In genomic region chr5:136013559-136013958, GRCh38 we compare ENCODE assay signal across 2 cellular contexts.
TF ChIP-seq lines count a peak whose summit lies in the region.

No MANE protein-coding gene starts in this region.

TF ChIP-seq in A549, 52 proteins besides CTCF, POLR2A, EP300 and RAD21:
- TF ChIP-seq HOXB13 (CRISPR knock-in tag; IDR thresholded peaks at IDR 0.05; ENCODE audit: low read depth) (no peak), SREBF2 (IDR thresholded peaks at IDR 0.05) (no peak), PHF8 (IDR thresholded peaks at IDR 0.05; ENCODE audit: borderline replicate concordance, low read depth) (no peak), RFX5 (IDR thresholded peaks at IDR 0.05) (no peak), CBX2 (IDR thresholded peaks at IDR 0.05; ENCODE audit: borderline replicate concordance, low read depth) (no peak), RNF2 (IDR thresholded peaks at IDR 0.05; ENCODE audit: borderline replicate concordance, low read depth) (no peak), KDM5A (IDR thresholded peaks at IDR 0.05) (no peak), CEBPB (IDR thresholded peaks at IDR 0.05) (no peak), NPAS2 (CRISPR knock-in tag; IDR thresholded peaks at IDR 0.05; ENCODE audit: borderline replicate concordance) (no peak), MAFK (IDR thresholded peaks at IDR 0.05; ENCODE audit: partially characterized antibody) (no peak), JUNB (IDR thresholded peaks at IDR 0.05) (no peak), FOXS1 (CRISPR knock-in tag; IDR thresholded peaks at IDR 0.05) (no peak)
- TF ChIP-seq, protein P1, sequence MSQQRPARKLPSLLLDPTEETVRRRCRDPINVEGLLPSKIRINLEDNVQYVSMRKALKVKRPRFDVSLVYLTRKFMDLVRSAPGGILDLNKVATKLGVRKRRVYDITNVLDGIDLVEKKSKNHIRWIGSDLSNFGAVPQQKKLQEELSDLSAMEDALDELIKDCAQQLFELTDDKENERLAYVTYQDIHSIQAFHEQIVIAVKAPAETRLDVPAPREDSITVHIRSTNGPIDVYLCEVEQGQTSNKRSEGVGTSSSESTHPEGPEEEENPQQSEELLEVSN (IDR thresholded peaks at IDR 0.05; ENCODE audit: borderline replicate concordance, low read depth), result no peak
- TF ChIP-seq, protein P2, sequence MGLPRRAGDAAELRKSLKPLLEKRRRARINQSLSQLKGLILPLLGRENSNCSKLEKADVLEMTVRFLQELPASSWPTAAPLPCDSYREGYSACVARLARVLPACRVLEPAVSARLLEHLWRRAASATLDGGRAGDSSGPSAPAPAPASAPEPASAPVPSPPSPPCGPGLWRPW (IDR thresholded peaks at IDR 0.05), result no peak

TF ChIP-seq in IMR-90, 13 proteins besides CTCF, POLR2A, EP300 and RAD21:
- TF ChIP-seq MXI1 (IDR thresholded peaks at IDR 0.05; ENCODE audit: borderline replicate concordance, low read depth, low read length), result no peak
- no peak for TF ChIP-seq CEBPB (IDR thresholded peaks at IDR 0.05; ENCODE audit: low read depth, low read length)
- TF ChIP-seq MAFK (IDR thresholded peaks at IDR 0.05; ENCODE audit: low read depth, low read length), result no peak
- TF ChIP-seq, protein P3, sequence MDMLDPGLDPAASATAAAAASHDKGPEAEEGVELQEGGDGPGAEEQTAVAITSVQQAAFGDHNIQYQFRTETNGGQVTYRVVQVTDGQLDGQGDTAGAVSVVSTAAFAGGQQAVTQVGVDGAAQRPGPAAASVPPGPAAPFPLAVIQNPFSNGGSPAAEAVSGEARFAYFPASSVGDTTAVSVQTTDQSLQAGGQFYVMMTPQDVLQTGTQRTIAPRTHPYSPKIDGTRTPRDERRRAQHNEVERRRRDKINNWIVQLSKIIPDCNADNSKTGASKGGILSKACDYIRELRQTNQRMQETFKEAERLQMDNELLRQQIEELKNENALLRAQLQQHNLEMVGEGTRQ (IDR thresholded peaks at IDR 0.05; ENCODE audit: low read depth, low read length), result no peak
- TF ChIP-seq SMC3 (IDR thresholded peaks at IDR 0.05; ENCODE audit: low read depth, low read length), result no peak
- TF ChIP-seq FOS (IDR thresholded peaks at IDR 0.05; ENCODE audit: low read depth, low read length), result no peak
- TF ChIP-seq NFE2L2 (IDR thresholded peaks at IDR 0.05; ENCODE audit: low read depth, low read length), result no peak
TF ChIP-seq in IMR-90: peak in this region for 0.
